26 cellular contexts compared by ENCODE assay signal in the genomic region with DNA sequence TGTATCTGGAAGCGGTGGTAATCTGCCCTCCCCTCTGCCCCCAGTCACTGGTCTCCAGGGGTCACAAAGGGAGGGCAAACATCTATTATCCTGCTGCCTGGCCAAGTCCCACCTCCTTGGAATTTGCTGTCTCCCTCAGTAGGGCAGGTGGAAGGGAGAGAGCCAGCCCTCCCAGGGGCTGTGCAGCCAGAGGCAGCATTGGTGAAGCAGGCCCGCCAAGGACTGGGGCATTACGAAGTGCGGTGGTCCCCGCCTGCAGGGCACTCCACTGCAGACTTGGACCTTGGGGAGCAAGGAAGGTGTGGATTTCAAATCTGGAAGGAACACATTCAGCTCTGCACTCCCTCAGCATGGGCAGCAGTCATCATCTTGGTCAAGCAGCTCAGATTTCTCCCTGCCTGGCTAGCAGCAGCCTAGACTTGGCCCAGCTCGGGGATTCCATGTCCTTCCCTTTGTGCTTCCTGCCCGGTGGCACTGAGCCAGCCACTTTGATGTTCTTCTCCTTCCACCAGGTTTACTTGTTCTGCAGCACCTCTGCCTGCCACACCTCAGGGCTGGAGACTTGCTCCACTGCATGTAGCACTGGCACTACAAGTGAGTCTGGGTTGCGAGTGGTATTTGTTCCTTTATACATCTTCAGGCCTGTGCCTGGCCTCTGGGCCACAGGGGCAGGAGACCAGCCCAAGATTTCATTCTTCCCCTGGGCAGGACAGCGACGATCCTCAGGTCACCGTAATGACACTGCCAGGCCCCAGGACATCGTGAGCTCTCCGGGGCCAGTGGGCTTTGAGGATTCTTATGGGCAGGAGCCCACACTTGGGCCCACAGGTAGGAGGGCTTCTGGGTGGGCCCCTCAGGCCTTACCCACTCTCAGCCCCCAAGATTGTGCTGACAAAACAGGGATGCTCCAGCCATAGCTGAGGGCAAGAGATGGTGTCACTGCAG. TPM values are rescaled to one million over a fixed set of nuclear protein-coding genes. Genes with fewer than 3 reads are reported as not detected.
DNase-seq lines count a peak whose midpoint lies in the region; FAIRE-seq and TF ChIP-seq lines count a peak whose summit lies in the region.
"Had no signal": no experiment of that assay in that cellular context is flagged by ENCODE, and none has a peak within 500 bp of the region (broad histone marks: within the 10 kb centered on the region; RNA-seq: fewer than 3 reads in every experiment).

No MANE protein-coding gene starts in this region.

- H3K4me1 Mint-ChIP-seq in activated CD4-positive, alpha-beta T cell treated with anti-CD3 and anti-CD28 coated beads, Interleukin-2, amount 10 ng/mL, durations not matched to agents 7 days and 5 days: peaks cover 37% of the 10 kb centered on the region

- intact Hi-C loops in sigmoid colon (cut with DNase I): no loop called here

- peak overlapping the region; percentile 1 for H3K27ac Mint-ChIP-seq in activated CD4-positive, alpha-beta T cell treated with anti-CD3 and anti-CD28 coated beads, Interleukin-2, amount 10 ng/mL, durations not matched to agents 7 days and 5 days
- H3K27ac Mint-ChIP-seq: activated naive CD8-positive, alpha-beta T cell; activated T-helper 17 cell treated with anti-CD3 and anti-CD28 coated beads, Interleukin-2, amount 50 U/mL, for 72 hours had no signal

- H3K79me2 ChIP-seq in H1 (ENCODE audit: control insufficient read depth in 1 of 2, insufficient read depth in 2 of 2, low read length in 2 of 2): no peaks in the 10 kb centered on the region

- H3K4me1 ChIP-seq in H1 (replicated peaks in 1 of 4; ENCODE audit: control insufficient read depth in 3 of 4, insufficient read depth in 4 of 4, low read length in 3 of 4) (peaks cover 0 to 4% (median 0%) of the 10 kb centered on the region in 4 experiments; a peak in 4 of 7 replicates), sigmoid colon (no peaks in the 10 kb centered on the region)
- H3K4me1 ChIP-seq: prostate gland had no signal

- TF ChIP-seq RAD21 in H1 (IDR thresholded peaks at IDR 0.05 in 1 of 2, conservative IDR thresholded peaks at IDR 0.05 in 1 of 2; ENCODE audit: low read depth in 2 of 2, low read length in 2 of 2): no peak

- H2BK5ac ChIP-seq in H1 (ENCODE audit: low read depth, low read length): no peak overlapping the region

- DNase-seq in activated CD4-positive, alpha-beta T cell treated with anti-CD3 and anti-CD28 coated beads, Interleukin-2, amount 10 ng/mL, durations not matched to agents 7 days and 5 days: no peak
- no peak for DNase-seq in activated CD4-positive, alpha-beta T cell treated with anti-CD3 and anti-CD28 coated beads for 1 hour
- DNase-seq in H1 (ENCODE audit: low read depth in 1 of 2, low spot score in 2 of 2): no peak
- DNase-seq in sigmoid colon: peak; percentile 60
- DNase-seq in NCI-H1694 treated with DMSO at 0.1 percent for 48 hours (lab: John Stamatoyannopoulos, UW): no peak
- DNase-seq in NOMO-1 treated with DMSO at 0.1 percent for 48 hours (lab: John Stamatoyannopoulos, UW; ENCODE audit: unreplicated experiment): no peak
- DNase-seq: activated CD4-positive, alpha-beta T cell treated with anti-CD3 and anti-CD28 coated beads for 48 hours; CD8-positive, alpha-beta memory T cell; DMS153; NCI-H187; NCI-H526; T-helper 1 cell had no signal

- no peak for FAIRE-seq in H1 (lab: Jason Lieb, UNC)
- FAIRE-seq: endothelial cell of umbilical vein had no signal

- H3K4me3 ChIP-seq in H1 (ENCODE audit: extremely low read depth in 1 of 4, insufficient read depth in 2 of 4, low read depth in 3 of 4, low read length in 4 of 4) (no peak overlapping the region), sigmoid colon (no peak overlapping the region)
- H3K4me3 ChIP-seq: prostate gland, upper lobe of left lung had no signal

- no peak overlapping the region for H3K18ac ChIP-seq in H1 (ENCODE audit: extremely low read depth, low read length)

- H2BK20ac ChIP-seq in H1 (ENCODE audit: low read length): no peak overlapping the region

- H3K9ac ChIP-seq in H1 (replicated peaks in 1 of 4; ENCODE audit: extremely low read depth in 1 of 4, low read depth in 3 of 4, low read length in 3 of 4): no peak overlapping the region

- H3K27ac ChIP-seq in H1 (ENCODE audit: low read depth, low read length): no peak overlapping the region
- H3K27ac ChIP-seq in sigmoid colon: no peak overlapping the region
- H3K27ac ChIP-seq: prostate gland, upper lobe of left lung had no signal

- H4K20me1 ChIP-seq in H1 (replicated peaks in 1 of 2; ENCODE audit: control insufficient read depth in 1 of 2, insufficient read depth in 2 of 2, low read length in 2 of 2): no peaks in the 10 kb centered on the region

- POLR2A ChIA-PET in activated CD4-positive, alpha-beta T cell treated with anti-CD3 and anti-CD28 coated beads, Interleukin-2, amount 10 ng/mL, durations not matched to agents 7 days and 5 days (lab: Charles Lee): no interaction called here
- POLR2A ChIA-PET in H1 (lab: Charles Lee; ENCODE audit: partially characterized antibody): interaction anchor here (0.6 to 1.9 kb wide), 5 partner anchors 13 to 37 kb away, joined by 3 to 6 read pairs (median 4); no protein-coding TSS in a partner anchor

- H3K56ac ChIP-seq in H1 (replicated peaks; ENCODE audit: insufficient read length, low read depth, low read length): no peak overlapping the region

- no peak overlapping the region for H3K4ac ChIP-seq in H1 (replicated peaks; ENCODE audit: insufficient read length, low read depth, low read length)

- no peaks in the 10 kb centered on the region for H3K9me3 Mint-ChIP-seq in activated CD4-positive, alpha-beta T cell treated with anti-CD3 and anti-CD28 coated beads, Interleukin-2, amount 10 ng/mL, durations not matched to agents 7 days and 5 days
- H3K9me3 Mint-ChIP-seq: activated T-helper 17 cell treated with anti-CD3 and anti-CD28 coated beads, Interleukin-2, amount 50 U/mL, for 72 hours; CD8-positive, alpha-beta memory T cell; central memory CD8-positive, alpha-beta T cell had no signal

- no peaks in the 10 kb centered on the region for H3K79me1 ChIP-seq in H1 (ENCODE audit: low read depth, low read length)

- H3K9me3 ChIP-seq in H1 (ENCODE audit: insufficient read depth in 2 of 2, low read depth in 1 of 2, low read length in 1 of 2) (no peaks in the 10 kb centered on the region), sigmoid colon (no peaks in the 10 kb centered on the region)
- H3K9me3 ChIP-seq: prostate gland, upper lobe of left lung had no signal

- no peak overlapping the region for H2BK15ac ChIP-seq in H1 (ENCODE audit: low read length)

- H3K14ac ChIP-seq in H1 (ENCODE audit: insufficient read length): no peak overlapping the region

- H3K4me2 ChIP-seq in H1 (ENCODE audit: insufficient read depth in 1 of 2, low read depth in 2 of 2, low read length in 2 of 2): no peak overlapping the region

- H4K8ac ChIP-seq in H1 (ENCODE audit: extremely low read depth, insufficient read depth, low read length): peak overlapping the region; percentile 29; the same call in 1 of the 2 replicates

- H3K27me3 ChIP-seq in H1 (replicated peaks in 1 of 4; ENCODE audit: control insufficient read depth in 3 of 4, extremely low read depth in 1 of 4, insufficient read depth in 3 of 4, low read length in 3 of 4) (no peaks in the 10 kb centered on the region), sigmoid colon (no peaks in the 10 kb centered on the region)
- H3K27me3 ChIP-seq: upper lobe of left lung had no signal

- no peaks in the 10 kb centered on the region for H3K36me3 ChIP-seq in H1 (ENCODE audit: control insufficient read depth in 2 of 4, insufficient read depth in 4 of 4, low read length in 3 of 4)
- peaks cover 0 to 8% (median 4%) of the 10 kb centered on the region in 4 donors for H3K36me3 ChIP-seq in sigmoid colon
- H3K36me3 ChIP-seq: prostate gland had no signal

- H3K36me3 Mint-ChIP-seq in activated CD4-positive, alpha-beta T cell treated with anti-CD3 and anti-CD28 coated beads, Interleukin-2, amount 10 ng/mL, durations not matched to agents 7 days and 5 days (ENCODE audit: low read depth): no peaks in the 10 kb centered on the region
- H3K36me3 Mint-ChIP-seq: activated naive CD8-positive, alpha-beta T cell had no signal

- H4K91ac ChIP-seq in H1 (replicated peaks; ENCODE audit: insufficient read length, low read length): no peak overlapping the region

- TF ChIP-seq POLR2A in H1 (IDR thresholded peaks at IDR 0.05; ENCODE audit: control extremely low read depth in 1 of 2, low read depth in 2 of 2, low read length in 2 of 2) (no peak), sigmoid colon (IDR thresholded peaks at IDR 0.05) (no peak)

- no peak overlapping the region for H2BK12ac ChIP-seq in H1 (ENCODE audit: low read depth, low read length)

- no peak overlapping the region for H3K23ac ChIP-seq in H1 (ENCODE audit: insufficient read length)

- no peak overlapping the region for H3K4me3 Mint-ChIP-seq in activated CD4-positive, alpha-beta T cell treated with anti-CD3 and anti-CD28 coated beads, Interleukin-2, amount 10 ng/mL, durations not matched to agents 7 days and 5 days
- H3K4me3 Mint-ChIP-seq: activated naive CD8-positive, alpha-beta T cell; activated T-helper 17 cell treated with anti-CD3 and anti-CD28 coated beads, Interleukin-2, amount 50 U/mL, for 72 hours; CD8-positive, alpha-beta memory T cell; central memory CD8-positive, alpha-beta T cell had no signal

- CTCF ChIA-PET in activated CD4-positive, alpha-beta T cell treated with anti-CD3 and anti-CD28 coated beads, Interleukin-2, amount 10 ng/mL, durations not matched to agents 7 days and 5 days (lab: Charles Lee): no interaction called here
- CTCF ChIA-PET in H1 (lab: Charles Lee; ENCODE audit: partially characterized antibody): interaction anchor here (1.1 to 9.5 kb wide), 6 partner anchors 14 to 100 kb away, joined by 3 to 52 read pairs (median 10); no protein-coding TSS in a partner anchor

- H3K27me3 Mint-ChIP-seq in activated CD4-positive, alpha-beta T cell treated with anti-CD3 and anti-CD28 coated beads, Interleukin-2, amount 10 ng/mL, durations not matched to agents 7 days and 5 days: no peaks in the 10 kb centered on the region
- H3K27me3 Mint-ChIP-seq: activated naive CD8-positive, alpha-beta T cell had no signal

- no peak overlapping the region for H2AK5ac ChIP-seq in H1 (ENCODE audit: low read depth, low read length)

- H2AFZ ChIP-seq in H1 (ENCODE audit: low read length): no peak overlapping the region

- no peak overlapping the region for H4K5ac ChIP-seq in H1 (ENCODE audit: insufficient read length, low read depth, low read length)

- TF ChIP-seq CTCF in H1 (IDR thresholded peaks at IDR 0.05; ENCODE audit: control extremely low read depth in 1 of 3, insufficient read depth in 1 of 3, low read depth in 1 of 3, low read length in 3 of 3): no peak
- no peak for TF ChIP-seq CTCF in sigmoid colon (IDR thresholded peaks at IDR 0.05)

- H3K23me2 ChIP-seq in H1 (ENCODE audit: low read depth, low read length): no peaks in the 10 kb centered on the region

- 83% methylated on average over 13 of the region's 13 CpGs; no CpG with 5 or more reads in 1 of the 2 experiments for WGBS in H1 (ENCODE audit: extremely low coverage in 1 of 2, insufficient coverage in 1 of 2, insufficient read length in 1 of 2, insufficient replicate concordance in 2 of 2, low coverage in 1 of 2, low lambda C conversion rate in 2 of 2, missing lambda C conversion rate in 1 of 2), 2 experiments
- 92 to 95% methylated on average over 13 of the region's 13 CpGs for WGBS in sigmoid colon, 2 donors

- no peak overlapping the region for H2BK120ac ChIP-seq in H1 (replicated peaks; ENCODE audit: low read depth, low read length)

- TF ChIP-seq EP300 in H1 (IDR thresholded peaks at IDR 0.05; ENCODE audit: borderline replicate concordance in 1 of 2, low read depth in 2 of 2, low read length in 2 of 2) (no peak), sigmoid colon (IDR thresholded peaks at IDR 0.05) (no peak)

RNA-seq across cellular contexts. Expression of gene ZP1, which starts 7.4 kb away (rescaled TPM):
- total RNA-seq in activated CD4-positive, alpha-beta T cell treated with anti-CD3 and anti-CD28 coated beads, Interleukin-2, amount 10 ng/mL, durations not matched to agents 7 days and 5 days: not detected
- total RNA-seq in H1 (2021; fragmentation: NEBNext Ultra II Directional; extraction: Animal tissue kit (Norgen Biotek cat#: 25700)): not detected in 2 replicates
- polyA plus RNA-seq in H1 (2011; rRNA removed): 0.16 TPM in 1 of 2 replicates, not detected in the other
- not detected for polyA plus RNA-seq in H1 (2011; cell fraction: cytosol; rRNA removed)
- polyA plus RNA-seq in H1 (2011; cell fraction: nucleus; rRNA removed): not detected
- not detected in 4 replicates for polyA plus RNA-seq in H1 (2012, experiment 1 of 2)
- polyA plus RNA-seq in H1 (2012, experiment 2 of 2): not detected
- polyA plus RNA-seq in H1 (2013, experiment 1 of 2): not detected
- polyA plus RNA-seq in H1 (2013, experiment 2 of 2): not detected
- polyA minus RNA-seq in H1 (2011; rRNA and poly(A)+ RNA removed): not detected in 2 replicates
- not detected for polyA minus RNA-seq in H1 (2011; cell fraction: cytosol; rRNA and poly(A)+ RNA removed)
- not detected for polyA minus RNA-seq in H1 (2011; cell fraction: nucleus; rRNA and poly(A)+ RNA removed)
- total RNA-seq in sigmoid colon: not detected
- polyA plus RNA-seq in sigmoid colon: under 1 TPM in 1 of 3 donors, not detected in 2; 0.15 TPM
- total RNA-seq: CD8-positive, alpha-beta memory T cell; dermis microvascular lymphatic vessel endothelial cell; endothelial cell of umbilical vein; G401; kidney epithelial cell; lung microvascular endothelial cell; SK-MEL-5; skeletal muscle tissue; upper lobe of left lung had no signal
- polyA plus RNA-seq: endothelial cell of umbilical vein had no signal

RNA-seq across cellular contexts. Expression of gene PTGDR2, which starts 18.9 kb away (rescaled TPM):
- total RNA-seq in activated CD4-positive, alpha-beta T cell treated with anti-CD3 and anti-CD28 coated beads, Interleukin-2, amount 10 ng/mL, durations not matched to agents 7 days and 5 days: 1 to 10 TPM; 1.3 to 1.4 TPM
- 0.11 TPM in 1 of 2 replicates, not detected in the other for total RNA-seq in H1 (2021; fragmentation: NEBNext Ultra II Directional; extraction: Animal tissue kit (Norgen Biotek cat#: 25700))
- polyA plus RNA-seq in H1 (2011; rRNA removed) (0.20 and 0.25 TPM in 2 replicates), sigmoid colon (1 to 10 TPM in 2 of 3 donors, under 1 TPM in 1; 0.60 to 2.2 (median 1.4) TPM)
- 0.08 TPM for polyA plus RNA-seq in H1 (2011; cell fraction: cytosol; rRNA removed)
- polyA plus RNA-seq in H1 (2011; cell fraction: nucleus; rRNA removed): 0.51 TPM
- 0.09 to 0.24 TPM (median 0.21 TPM) in 3 of 4 replicates, not detected in the other for polyA plus RNA-seq in H1 (2012, experiment 1 of 2)
- 0.05 TPM for polyA plus RNA-seq in H1 (2012, experiment 2 of 2)
- 0.06 TPM for polyA plus RNA-seq in H1 (2013, experiment 1 of 2)
- polyA plus RNA-seq in H1 (2013, experiment 2 of 2): 0.11 TPM
- 0.10 TPM in 1 of 2 replicates, not detected in the other for polyA minus RNA-seq in H1 (2011; rRNA and poly(A)+ RNA removed)
- polyA minus RNA-seq in H1 (2011; cell fraction: cytosol; rRNA and poly(A)+ RNA removed): not detected
- not detected for polyA minus RNA-seq in H1 (2011; cell fraction: nucleus; rRNA and poly(A)+ RNA removed)
- total RNA-seq in sigmoid colon: under 1 TPM in 3 of 4 donors, not detected in 1; 0.27 to 0.83 (median 0.71) TPM
- total RNA-seq: A172, dermis microvascular lymphatic vessel endothelial cell, G401, kidney epithelial cell, RPMI7951, SK-MEL-5 had no signal
- polyA plus RNA-seq: endothelial cell of umbilical vein had no signal

RNA-seq across cellular contexts. Expression of gene PRPF19, which starts 31.7 kb away (rescaled TPM):
- total RNA-seq in activated CD4-positive, alpha-beta T cell treated with anti-CD3 and anti-CD28 coated beads, Interleukin-2, amount 10 ng/mL, durations not matched to agents 7 days and 5 days: 100 to 1,000 TPM; 125 to 128 TPM
- 140 and 141 TPM in 2 replicates for total RNA-seq in H1 (2021; fragmentation: NEBNext Ultra II Directional; extraction: Animal tissue kit (Norgen Biotek cat#: 25700))
- polyA plus RNA-seq in H1 (2011; rRNA removed) (107 and 176 TPM in 2 replicates), sigmoid colon (10 to 100 TPM; 41.2 to 92.3 (median 42.0) TPM)
- 94.9 TPM for polyA plus RNA-seq in H1 (2011; cell fraction: cytosol; rRNA removed)
- polyA plus RNA-seq in H1 (2011; cell fraction: nucleus; rRNA removed): 102 TPM
- 108 to 174 TPM (median 157 TPM) in 4 replicates for polyA plus RNA-seq in H1 (2012, experiment 1 of 2)
- polyA plus RNA-seq in H1 (2012, experiment 2 of 2): 112 TPM
- 81.8 TPM for polyA plus RNA-seq in H1 (2013, experiment 1 of 2)
- polyA plus RNA-seq in H1 (2013, experiment 2 of 2): 81.3 TPM
- 50.2 and 71.6 TPM in 2 replicates for polyA minus RNA-seq in H1 (2011; rRNA and poly(A)+ RNA removed)
- 50.9 TPM for polyA minus RNA-seq in H1 (2011; cell fraction: cytosol; rRNA and poly(A)+ RNA removed)
- polyA minus RNA-seq in H1 (2011; cell fraction: nucleus; rRNA and poly(A)+ RNA removed): 63.9 TPM
- total RNA-seq in sigmoid colon: 10 to 100 TPM; 37.1 to 52.5 (median 38.9) TPM

RNA-seq across cellular contexts. Expression of gene CCDC86, which starts 32.8 kb away (rescaled TPM):
- 10 to 100 TPM; 19.2 to 23.2 TPM for total RNA-seq in activated CD4-positive, alpha-beta T cell treated with anti-CD3 and anti-CD28 coated beads, Interleukin-2, amount 10 ng/mL, durations not matched to agents 7 days and 5 days
- total RNA-seq in H1 (2021; fragmentation: NEBNext Ultra II Directional; extraction: Animal tissue kit (Norgen Biotek cat#: 25700)): 76.4 and 77.1 TPM in 2 replicates
- polyA plus RNA-seq in H1 (2011; rRNA removed) (37.7 and 55.6 TPM in 2 replicates), sigmoid colon (10 to 100 TPM in 1 of 3 donors, 1 to 10 TPM in 2; 4.8 to 24.0 (median 9.0) TPM)
- polyA plus RNA-seq in H1 (2011; cell fraction: cytosol; rRNA removed): 40.1 TPM
- 113 TPM for polyA plus RNA-seq in H1 (2011; cell fraction: nucleus; rRNA removed)
- 53.8 to 65.2 TPM (median 57.5 TPM) in 4 replicates for polyA plus RNA-seq in H1 (2012, experiment 1 of 2)
- 68.7 TPM for polyA plus RNA-seq in H1 (2012, experiment 2 of 2)
- 53.1 TPM for polyA plus RNA-seq in H1 (2013, experiment 1 of 2)
- 54.7 TPM for polyA plus RNA-seq in H1 (2013, experiment 2 of 2)
- 16.5 and 24.7 TPM in 2 replicates for polyA minus RNA-seq in H1 (2011; rRNA and poly(A)+ RNA removed)
- 25.7 TPM for polyA minus RNA-seq in H1 (2011; cell fraction: cytosol; rRNA and poly(A)+ RNA removed)
- 23.8 TPM for polyA minus RNA-seq in H1 (2011; cell fraction: nucleus; rRNA and poly(A)+ RNA removed)
- 10 to 100 TPM in 2 of 4 donors, 1 to 10 TPM in 2; 8.6 to 12.0 (median 10.8) TPM for total RNA-seq in sigmoid colon

RNA-seq across cellular contexts. Expression of gene TMEM109, which starts 39.3 kb away (rescaled TPM):
- 100 to 1,000 TPM; 114 to 119 TPM for total RNA-seq in activated CD4-positive, alpha-beta T cell treated with anti-CD3 and anti-CD28 coated beads, Interleukin-2, amount 10 ng/mL, durations not matched to agents 7 days and 5 days
- total RNA-seq in H1 (2021; fragmentation: NEBNext Ultra II Directional; extraction: Animal tissue kit (Norgen Biotek cat#: 25700)): 30.3 and 30.7 TPM in 2 replicates
- polyA plus RNA-seq in H1 (2011; rRNA removed): 27.3 and 29.9 TPM in 2 replicates
- 18.1 TPM for polyA plus RNA-seq in H1 (2011; cell fraction: cytosol; rRNA removed)
- 20.8 TPM for polyA plus RNA-seq in H1 (2011; cell fraction: nucleus; rRNA removed)
- 18.4 to 34.3 TPM (median 29.4 TPM) in 4 replicates for polyA plus RNA-seq in H1 (2012, experiment 1 of 2)
- 41.0 TPM for polyA plus RNA-seq in H1 (2012, experiment 2 of 2)
- polyA plus RNA-seq in H1 (2013, experiment 1 of 2): 58.8 TPM
- polyA plus RNA-seq in H1 (2013, experiment 2 of 2): 66.2 TPM
- polyA minus RNA-seq in H1 (2011; rRNA and poly(A)+ RNA removed): 12.3 and 12.4 TPM in 2 replicates
- 6.8 TPM for polyA minus RNA-seq in H1 (2011; cell fraction: cytosol; rRNA and poly(A)+ RNA removed)
- 6.0 TPM for polyA minus RNA-seq in H1 (2011; cell fraction: nucleus; rRNA and poly(A)+ RNA removed)
- total RNA-seq in sigmoid colon: 100 to 1,000 TPM in 2 of 4 donors, 10 to 100 TPM in 2; 86.2 to 115 (median 98.4) TPM
- polyA plus RNA-seq in sigmoid colon: 10 to 100 TPM; 16.2 to 57.7 (median 17.3) TPM
